ENCODE assay signal across 8 cellular contexts in the genomic region with DNA sequence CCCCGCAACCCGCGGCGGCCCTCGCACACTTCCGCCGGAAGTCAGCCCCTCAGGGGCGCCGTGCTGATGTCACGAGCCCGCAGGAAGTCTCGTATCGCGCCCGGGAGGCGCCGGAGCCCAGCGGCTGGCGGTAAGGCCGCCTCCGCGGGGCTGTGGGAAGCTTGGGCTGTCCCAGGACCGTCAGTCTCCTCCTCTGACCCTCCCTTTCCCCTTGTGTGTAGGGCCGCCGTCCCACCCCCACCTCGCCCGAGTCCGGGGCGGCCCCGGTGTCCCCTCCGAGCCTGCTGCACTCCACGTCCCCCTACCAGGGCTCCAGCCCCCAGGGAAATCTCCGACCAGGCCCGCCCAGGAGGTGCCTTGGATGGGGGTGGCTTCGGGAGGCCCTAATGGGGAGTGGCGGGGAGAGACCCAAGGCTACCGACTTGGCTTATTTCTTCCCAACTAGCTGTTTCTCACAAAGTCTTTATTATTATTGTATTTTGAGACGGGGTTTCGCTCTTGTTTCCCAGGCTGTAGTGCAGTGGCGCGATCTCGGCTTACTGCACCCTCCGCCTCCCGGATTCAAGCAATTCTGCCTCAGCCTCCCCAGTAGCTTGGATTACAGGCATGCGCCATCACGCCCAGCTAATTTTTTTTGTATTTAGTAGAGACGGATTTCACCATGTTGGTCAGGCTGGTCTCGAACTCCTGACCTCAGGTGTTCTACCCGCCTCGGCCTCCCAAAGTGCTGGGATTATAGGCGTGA. TPM values are rescaled to one million over a fixed set of nuclear protein-coding genes. Genes with fewer than 3 reads are reported as not detected.
DNase-seq lines count a peak whose midpoint lies in the region; ATAC-seq lines count a peak whose summit lies in the region.

TSS of gene ZDHHC4 (plus strand) at position 86 of the 745 bp plus-strand sequence. CDS start 3,108 bp downstream, outside the sequence.

- peak; percentile 99 for DNase-seq in AG20443 (ENCODE audit: low spot score)
- peak; percentile 82 for DNase-seq in NCI-H460 (ENCODE audit: extremely low read depth, low read depth)
- DNase-seq in activated CD4-positive, alpha-beta T cell treated with anti-CD3 and anti-CD28 coated beads for 1 hour = peak; percentile 77
- peak; percentile 94 for DNase-seq in cerebellum (ENCODE audit: low spot score)
- peak; percentile 91 for DNase-seq in kidney tubule cell (ENCODE audit: low spot score)
- peak; percentile 56 to 71 for DNase-seq in stimulated activated CD4-positive, alpha-beta T cell treated with anti-CD3 and anti-CD28 coated beads, Interleukin-1b, Interleukin-23, amount 100 ng/mL, for 1 hour (ENCODE audit: low read depth in 2 of 2)

- ATAC-seq in GM19043 (IDR thresholded peaks at IDR 0.05; ENCODE audit: low read depth, unreplicated experiment) = peak; percentile 97
- peak; percentile 98 for ATAC-seq in HG03354 (IDR thresholded peaks at IDR 0.05; ENCODE audit: poor library complexity, severe bottlenecking, unreplicated experiment)

RNA-seq across cellular contexts. Expression of gene ZDHHC4, which starts in this region (rescaled TPM):
- total RNA-seq in NCI-H460 (2014; rRNA removed; shearing (Covaris generic)) = 70.9 and 84.3 TPM in 2 replicates
- 45.3 and 80.0 TPM in 2 replicates for polyA plus RNA-seq in NCI-H460 (2014; cell fraction: nucleus; rRNA removed)
- total RNA-seq in cerebellum = 39.4 TPM

Comparison
In these comparisons a context has a peak if more than half of its experiments do, and no peak if none do; other contexts are left out.
1. Peak in every context shown above with its lines: DNase-seq and ATAC-seq.